Comparison of ENCODE assay signal across 19 cellular contexts in the genomic region with DNA sequence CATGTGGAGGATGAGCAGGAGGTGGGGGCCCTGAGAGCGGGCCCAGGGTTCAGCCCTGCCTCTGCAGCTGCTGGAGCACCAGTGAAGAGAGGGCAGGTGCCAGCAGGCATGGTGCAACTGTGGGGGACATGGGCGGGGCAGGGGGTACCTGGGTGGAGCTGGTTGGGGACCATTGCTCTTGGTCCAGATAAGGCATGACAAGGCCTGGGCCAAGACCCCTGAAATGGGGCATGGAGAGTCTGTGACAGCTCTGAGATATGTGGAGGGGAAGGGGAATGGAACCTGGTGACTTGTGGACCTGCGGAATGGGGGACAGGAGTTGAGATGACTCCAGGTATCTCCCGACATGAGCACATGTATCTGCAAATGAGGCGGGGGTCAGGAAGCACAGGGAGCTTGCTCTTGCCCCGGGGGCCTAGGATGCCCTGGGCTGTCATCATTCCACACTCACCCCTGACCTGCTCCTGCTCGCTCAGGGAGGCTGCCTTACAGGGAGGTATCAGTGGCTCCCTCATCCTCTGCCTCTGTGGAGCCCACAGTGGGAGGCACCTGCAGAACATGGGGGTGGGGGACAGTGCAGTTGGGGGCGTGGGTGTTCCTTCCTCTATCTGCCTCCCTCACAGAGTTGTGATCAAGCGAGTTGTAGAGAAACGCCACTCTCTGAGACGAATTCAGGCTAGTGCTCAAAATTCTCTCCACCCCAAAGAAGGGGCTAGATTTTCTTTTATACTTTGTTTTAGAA. TPM values are rescaled to one million over a fixed set of nuclear protein-coding genes. Genes with fewer than 3 reads are reported as not detected.
A peak's percentile ranks its signal among the peaks of the same experiment; 100 is the strongest.
DNase-seq lines count a peak whose midpoint lies in the region; ATAC-seq and TF ChIP-seq lines count a peak whose summit lies in the region.
"Had no signal": no experiment of that assay in that cellular context is flagged by ENCODE, and none has a peak within 500 bp of the region (broad histone marks: within the 10 kb centered on the region; RNA-seq: fewer than 3 reads in every experiment).

No MANE protein-coding gene starts in this region.

- no peak overlapping the region for H3K27ac ChIP-seq in colonic mucosa
- no peak overlapping the region for H3K27ac ChIP-seq in trophoblast cell (ENCODE audit: low read depth, low read length)
- H3K27ac ChIP-seq: dorsolateral prefrontal cortex, right lobe of liver had no signal

- no peak for ATAC-seq in GM21576 (IDR thresholded peaks at IDR 0.05; ENCODE audit: unreplicated experiment)

- H3K36me3 Mint-ChIP-seq in activated naive CD4-positive, alpha-beta T cell treated with anti-CD3 and anti-CD28 coated beads, Interleukin-2, amount 10 ng/mL, durations not matched to agents 7 days and 5 days = no peaks in the 10 kb centered on the region
- H3K36me3 Mint-ChIP-seq in IgD-negative memory B cell = no peaks in the 10 kb centered on the region

- no peak for DNase-seq in activated naive CD4-positive, alpha-beta T cell treated with anti-CD3 and anti-CD28 coated beads, Interleukin-2, amount 10 ng/mL, durations not matched to agents 7 days and 5 days
- no peak for DNase-seq in activated naive CD4-positive, alpha-beta T cell treated with anti-CD3 and anti-CD28 coated beads, Interleukin-2, amount 50 U/mL, for 16 hours
- DNase-seq in colonic mucosa (peak; percentile 18), trophoblast cell (peak; percentile 51 to 60), mesenteric fat pad (ENCODE audit: low spot score) (no peak), iPS-NIHi11 (ENCODE audit: low spot score) (no peak)
- DNase-seq: activated CD4-positive, alpha-beta T cell treated with anti-CD3 and anti-CD28 coated beads for 1 hour; DMS 273 treated with DMSO at 0.1 percent for 48 hours; dorsolateral prefrontal cortex; hippocampal formation; MM.1S; NCI-H2029 treated with DMSO at 0.1 percent for 48 hours; nephron progenitor cell; stimulated activated CD4-positive, alpha-beta T cell treated with anti-CD3 and anti-CD28 coated beads, Interleukin-2, amount 100 ng/mL, for 48 hours had no signal

- intact Hi-C loops in colonic mucosa (cut with DNase I) = no loop called here

- no peak overlapping the region for H2AFZ ChIP-seq in trophoblast cell (ENCODE audit: insufficient read depth, low read length, poor library complexity)

- H3K18ac ChIP-seq in trophoblast cell (ENCODE audit: low read length) = peak overlapping the region; percentile 17

- H3K23ac ChIP-seq in trophoblast cell (ENCODE audit: low read length) = no peak overlapping the region

- H4K8ac ChIP-seq in trophoblast cell (ENCODE audit: low read depth, low read length) = peak overlapping the region; percentile 29

- H3K27me3 Mint-ChIP-seq in activated naive CD4-positive, alpha-beta T cell treated with anti-CD3 and anti-CD28 coated beads, Interleukin-2, amount 10 ng/mL, durations not matched to agents 7 days and 5 days = peaks cover 9% of the 10 kb centered on the region
- peaks cover 32% of the 10 kb centered on the region for H3K27me3 Mint-ChIP-seq in IgD-negative memory B cell

- H3K9me3 ChIP-seq in colonic mucosa (no peaks in the 10 kb centered on the region), trophoblast cell (ENCODE audit: insufficient read depth, low read depth, low read length) (no peaks in the 10 kb centered on the region)
- H3K9me3 ChIP-seq: right lobe of liver had no signal

- peaks cover 53% of the 10 kb centered on the region for H3K4me1 Mint-ChIP-seq in activated naive CD4-positive, alpha-beta T cell treated with anti-CD3 and anti-CD28 coated beads, Interleukin-2, amount 10 ng/mL, durations not matched to agents 7 days and 5 days
- H3K4me1 Mint-ChIP-seq in IgD-negative memory B cell = peaks cover 9 to 12% (median 10%) of the 10 kb centered on the region in 3 donors

- H3K79me2 ChIP-seq in trophoblast cell (ENCODE audit: control insufficient read depth, insufficient read depth, low read length, poor library complexity) = peaks cover 6% of the 10 kb centered on the region

- peak overlapping the region; percentile 66 for H2AK5ac ChIP-seq in trophoblast cell (ENCODE audit: low read length)

- H3K14ac ChIP-seq in trophoblast cell (ENCODE audit: low read length) = peak overlapping the region; percentile 62

- no peak overlapping the region for H2BK5ac ChIP-seq in trophoblast cell (ENCODE audit: low read depth, low read length, poor library complexity)

- no peaks in the 10 kb centered on the region for H3K36me3 ChIP-seq in colonic mucosa
- no peaks in the 10 kb centered on the region for H3K36me3 ChIP-seq in trophoblast cell (ENCODE audit: control insufficient read depth in 1 of 2, insufficient read depth in 2 of 2, low read length in 2 of 2)
- H3K36me3 ChIP-seq: right lobe of liver had no signal

- peak overlapping the region; percentile 74 for H2BK12ac ChIP-seq in trophoblast cell (ENCODE audit: low read length)

- H3K4me3 ChIP-seq in colonic mucosa (no peak overlapping the region), trophoblast cell (ENCODE audit: low read depth, low read length) (no peak overlapping the region)
- H3K4me3 ChIP-seq: dorsolateral prefrontal cortex, right lobe of liver had no signal

- H3K27me3 ChIP-seq in colonic mucosa (no peaks in the 10 kb centered on the region), trophoblast cell (ENCODE audit: insufficient read depth, low read length) (no peaks in the 10 kb centered on the region)
- H3K27me3 ChIP-seq: right lobe of liver had no signal

- H3K4me1 ChIP-seq in colonic mucosa (no peaks in the 10 kb centered on the region), trophoblast cell (ENCODE audit: control insufficient read depth in 1 of 2, insufficient read depth in 2 of 2, low read length in 2 of 2) (peaks cover 38 to 42% of the 10 kb centered on the region in 2 experiments)

- no peak for TF ChIP-seq CTCF in colonic mucosa (IDR thresholded peaks at IDR 0.05)

- no peak overlapping the region for H3K4ac ChIP-seq in trophoblast cell (ENCODE audit: low read depth, low read length)

- no CpG with 5 or more reads among the region's 11 CpGs for WGBS in trophoblast cell (ENCODE audit: extremely low coverage, insufficient coverage, insufficient read length)

- no peak overlapping the region for H3K4me2 ChIP-seq in trophoblast cell (ENCODE audit: low read length)

- H4K91ac ChIP-seq in trophoblast cell (ENCODE audit: low read depth, low read length) = peak overlapping the region; percentile 71

- H3K9me3 Mint-ChIP-seq in activated naive CD4-positive, alpha-beta T cell treated with anti-CD3 and anti-CD28 coated beads, Interleukin-2, amount 10 ng/mL, durations not matched to agents 7 days and 5 days = peaks cover 3% of the 10 kb centered on the region
- no peaks in the 10 kb centered on the region for H3K9me3 Mint-ChIP-seq in IgD-negative memory B cell

- no peak overlapping the region for H3K4me3 Mint-ChIP-seq in activated naive CD4-positive, alpha-beta T cell treated with anti-CD3 and anti-CD28 coated beads, Interleukin-2, amount 10 ng/mL, durations not matched to agents 7 days and 5 days
- H3K4me3 Mint-ChIP-seq in IgD-negative memory B cell = peak overlapping the region in 1 of 4 donors; percentile 19
- H3K4me3 Mint-ChIP-seq: nephron progenitor cell had no signal

- CTCF ChIA-PET in activated naive CD4-positive, alpha-beta T cell treated with anti-CD3 and anti-CD28 coated beads, Interleukin-2, amount 10 ng/mL, durations not matched to agents 7 days and 5 days (lab: Charles Lee) = no interaction called here

- H3K27ac Mint-ChIP-seq in activated naive CD4-positive, alpha-beta T cell treated with anti-CD3 and anti-CD28 coated beads, Interleukin-2, amount 10 ng/mL, durations not matched to agents 7 days and 5 days = peak overlapping the region; percentile 82
- H3K27ac Mint-ChIP-seq in IgD-negative memory B cell = peak overlapping the region; percentile 46 to 98 (median 96)
- H3K27ac Mint-ChIP-seq: nephron progenitor cell had no signal

- H3K79me1 ChIP-seq in trophoblast cell (ENCODE audit: low read length) = peaks cover 25% of the 10 kb centered on the region

- H4K12ac ChIP-seq in trophoblast cell (ENCODE audit: low read depth, low read length) = no peak overlapping the region

- peak overlapping the region; percentile 66 for H2BK120ac ChIP-seq in trophoblast cell (ENCODE audit: insufficient read depth, low read length, poor library complexity)

- H3K9ac ChIP-seq in colonic mucosa (ENCODE audit: low read depth in 2 of 2, low read length in 2 of 2) = no peak overlapping the region
- no peak overlapping the region for H3K9ac ChIP-seq in trophoblast cell (ENCODE audit: low read length)

RNA-seq across cellular contexts. Expression of a gene that starts 40.2 kb away (rescaled TPM):
- polyA plus RNA-seq in IgD-negative memory B cell = not detected
- not detected for total RNA-seq in colonic mucosa
- not detected in 2 replicates for polyA plus RNA-seq in trophoblast cell (2013)
- not detected for total RNA-seq in mesenteric fat pad
- total RNA-seq: HT-29, right lobe of liver, ureter had no signal

RNA-seq across cellular contexts. Expression of a gene that starts 57.5 kb away (rescaled TPM):
- polyA plus RNA-seq in IgD-negative memory B cell = 0.25 TPM
- total RNA-seq in colonic mucosa (10 to 100 TPM; 15.2 to 77.1 TPM), mesenteric fat pad (not detected)
- polyA plus RNA-seq in trophoblast cell (2013) = 38.7 and 44.2 TPM in 2 replicates

Comparison
In these comparisons a context has a peak if more than half of its experiments do, and no peak if none do; other contexts are left out.
1. DNase-seq: peak in colonic mucosa (single experiment) and trophoblast cell (2 of 2); none in activated naive CD4-positive, alpha-beta T cell treated with anti-CD3 and anti-CD28 coated beads, Interleukin-2, amount 10 ng/mL, durations not matched to agents 7 days and 5 days (single experiment), activated naive CD4-positive, alpha-beta T cell treated with anti-CD3 and anti-CD28 coated beads, Interleukin-2, amount 50 U/mL, for 16 hours (single experiment), mesenteric fat pad (single experiment) and iPS-NIHi11 (single experiment).
2. RNA of a gene that starts 57.5 kb away (total RNA-seq): 15.2 to 77.1 TPM in colonic mucosa; not detected in mesenteric fat pad (single experiment); every median in the first group is over 10 times any median in the second.